In genomic region chr7:17663056-17663675, GRCh38 we compare ENCODE assay signal across 14 cellular contexts.
A peak's percentile ranks its signal among the peaks of the same experiment; 100 is the strongest.
DNase-seq lines count a peak whose midpoint lies in the region; ATAC-seq, FAIRE-seq and TF ChIP-seq lines count a peak whose summit lies in the region.
"Had no signal": no experiment of that assay in that cellular context is flagged by ENCODE, and none has a peak within 500 bp of the region (broad histone marks: within the 10 kb centered on the region; RNA-seq: fewer than 3 reads in every experiment).

No MANE protein-coding gene starts in this region.

- no peak for TF ChIP-seq CTCF in astrocyte (IDR thresholded peaks at IDR 0.05; ENCODE audit: insufficient read depth, low read depth, low read length)
- no peak for TF ChIP-seq CTCF in foreskin keratinocyte (conservative IDR thresholded peaks at IDR 0.05)
- no peak for TF ChIP-seq CTCF in smooth muscle cell (IDR thresholded peaks at IDR 0.05; ENCODE audit: borderline replicate concordance, insufficient read depth, poor library complexity, severe bottlenecking)
- no peak for TF ChIP-seq CTCF in mesothelial cell of epicardium (IDR thresholded peaks at IDR 0.05; ENCODE audit: unreplicated experiment)
- TF ChIP-seq CTCF in CD4-positive, alpha-beta T cell (IDR thresholded peaks at IDR 0.05) = no peak

- H3K9me3 Mint-ChIP-seq in astrocyte (ENCODE audit: unreplicated experiment) (no peaks in the 10 kb centered on the region), mesothelial cell of epicardium (peaks cover 17% of the 10 kb centered on the region)
- no peaks in the 10 kb centered on the region for H3K9me3 Mint-ChIP-seq in CD4-positive, alpha-beta T cell
- H3K9me3 Mint-ChIP-seq: activated CD4-positive, alpha-beta T cell treated with anti-CD3 and anti-CD28 coated beads, Interleukin-2, amount 10 ng/mL, durations not matched to agents 24 days and 14 days had no signal

- H3K4me1 ChIP-seq in astrocyte (ENCODE audit: insufficient read depth, low read length) = peaks cover 20% of the 10 kb centered on the region
- H3K4me1 ChIP-seq in foreskin keratinocyte = peaks cover 21% of the 10 kb centered on the region
- peaks cover 19% of the 10 kb centered on the region for H3K4me1 ChIP-seq in smooth muscle cell (ENCODE audit: low read depth)
- H3K4me1 ChIP-seq: right lobe of liver had no signal

- H3K9me3 ChIP-seq in astrocyte (ENCODE audit: insufficient read depth, low read depth, low read length) (no peaks in the 10 kb centered on the region), smooth muscle cell (replicated peaks; ENCODE audit: low read depth) (no peaks in the 10 kb centered on the region)
- H3K9me3 ChIP-seq in CD4-positive, alpha-beta T cell (ENCODE audit: control insufficient read depth, low read length) = no peaks in the 10 kb centered on the region
- H3K9me3 ChIP-seq: right lobe of liver had no signal

- DNase-seq in GM04504 (ENCODE audit: low read depth) = peak; percentile 90
- peak; percentile 92 for DNase-seq in astrocyte (ENCODE audit: low read depth)
- peak in 1 of 2 donors; percentile 88 for DNase-seq in foreskin keratinocyte
- DNase-seq in smooth muscle cell (lab: John Stamatoyannopoulos, UW; ENCODE audit: unreplicated experiment) = no peak
- no peak for DNase-seq in mesothelial cell of epicardium (ENCODE audit: low spot score in 2 of 2, unreplicated experiment in 2 of 2)
- no peak for DNase-seq in activated CD4-positive, alpha-beta T cell treated with anti-CD3 and anti-CD28 coated beads for 48 hours
- DNase-seq in CD4-positive, alpha-beta T cell = no peak
- DNase-seq: activated CD4-positive, alpha-beta T cell treated with anti-CD3 and anti-CD28 coated beads, Interleukin-2, amount 10 ng/mL, durations not matched to agents 24 days and 14 days; activated T-cell treated with anti-CD3 and anti-CD28 coated beads, Interleukin-2, amount 50 U/mL, for 48 hours; NCI-H1694 treated with DMSO at 0.1 percent for 48 hours; right lobe of liver; SW 1271 had no signal

- peak overlapping the region; percentile 64 for H3K9ac ChIP-seq in astrocyte (ENCODE audit: low read length)
- peak overlapping the region; percentile 92 for H3K9ac ChIP-seq in smooth muscle cell (ENCODE audit: low read depth)

- CTCF ChIA-PET in CD4-positive, alpha-beta T cell (lab: Charles Lee) = no interaction called here

- peaks cover 18% of the 10 kb centered on the region for H3F3A ChIP-seq in smooth muscle cell (ENCODE audit: low read depth)

- H2AFZ ChIP-seq in astrocyte (ENCODE audit: low read depth, low read length) = peak overlapping the region; percentile 48
- H2AFZ ChIP-seq in smooth muscle cell (ENCODE audit: low read depth) = no peak overlapping the region

- H3K27ac Mint-ChIP-seq in astrocyte (ENCODE audit: unreplicated experiment) (peak overlapping the region; percentile 8), mesothelial cell of epicardium (no peak overlapping the region)
- H3K27ac Mint-ChIP-seq in CD4-positive, alpha-beta T cell = no peak overlapping the region
- H3K27ac Mint-ChIP-seq: activated CD4-positive, alpha-beta T cell treated with anti-CD3 and anti-CD28 coated beads, Interleukin-2, amount 10 ng/mL, durations not matched to agents 24 days and 14 days had no signal

- H3K4me1 Mint-ChIP-seq in astrocyte (ENCODE audit: low read depth, unreplicated experiment) (peaks cover 20% of the 10 kb centered on the region), mesothelial cell of epicardium (peaks cover 25% of the 10 kb centered on the region)
- H3K4me1 Mint-ChIP-seq in CD4-positive, alpha-beta T cell (ENCODE audit: low read depth) = no peaks in the 10 kb centered on the region
- H3K4me1 Mint-ChIP-seq: activated CD4-positive, alpha-beta T cell treated with anti-CD3 and anti-CD28 coated beads, Interleukin-2, amount 10 ng/mL, durations not matched to agents 24 days and 14 days had no signal

- 25% methylated on average over 3 of the region's 3 CpGs for WGBS in smooth muscle cell (ENCODE audit: low lambda C conversion rate)

- POLR2A ChIA-PET in CD4-positive, alpha-beta T cell (lab: Charles Lee) = no interaction called here

- H3K27me3 Mint-ChIP-seq in astrocyte (ENCODE audit: low read depth, unreplicated experiment) (no peaks in the 10 kb centered on the region), mesothelial cell of epicardium (ENCODE audit: low read depth) (no peaks in the 10 kb centered on the region)
- H3K27me3 Mint-ChIP-seq in CD4-positive, alpha-beta T cell = peaks cover 4% of the 10 kb centered on the region
- H3K27me3 Mint-ChIP-seq: activated CD4-positive, alpha-beta T cell treated with anti-CD3 and anti-CD28 coated beads, Interleukin-2, amount 10 ng/mL, durations not matched to agents 24 days and 14 days had no signal

- H4K20me1 ChIP-seq in astrocyte (ENCODE audit: insufficient read depth, low read length) (no peaks in the 10 kb centered on the region), smooth muscle cell (ENCODE audit: low read depth) (no peaks in the 10 kb centered on the region)

- H3K4me3 ChIP-seq in astrocyte (ENCODE audit: insufficient read depth, low read depth, low read length) (no peak overlapping the region), smooth muscle cell (no peak overlapping the region)
- H3K4me3 ChIP-seq: cardiac muscle cell, right lobe of liver had no signal

- H3K4me3 Mint-ChIP-seq in astrocyte (ENCODE audit: unreplicated experiment) (no peak overlapping the region), mesothelial cell of epicardium (no peak overlapping the region)
- H3K4me3 Mint-ChIP-seq in CD4-positive, alpha-beta T cell = no peak overlapping the region
- H3K4me3 Mint-ChIP-seq: activated CD4-positive, alpha-beta T cell treated with anti-CD3 and anti-CD28 coated beads, Interleukin-2, amount 10 ng/mL, durations not matched to agents 24 days and 14 days had no signal

- intact Hi-C loops in CD4-positive, alpha-beta T cell (cut with DNase I, micrococcal nuclease) = no loop called here

- H3K4me2 ChIP-seq in astrocyte (ENCODE audit: low read length) = peak overlapping the region; percentile 59
- peak overlapping the region; percentile 73 for H3K4me2 ChIP-seq in smooth muscle cell

- H3K36me3 ChIP-seq in astrocyte (ENCODE audit: insufficient read depth, low read length) (no peaks in the 10 kb centered on the region), smooth muscle cell (ENCODE audit: low read depth) (no peaks in the 10 kb centered on the region)
- H3K36me3 ChIP-seq: cardiac muscle cell, right lobe of liver had no signal

- no peaks in the 10 kb centered on the region for H3K79me2 ChIP-seq in astrocyte (ENCODE audit: insufficient read depth, low read length)
- no peaks in the 10 kb centered on the region for H3K79me2 ChIP-seq in smooth muscle cell (ENCODE audit: low read depth)

- H3K27me3 ChIP-seq in astrocyte (ENCODE audit: insufficient read depth, low read length) (no peaks in the 10 kb centered on the region), foreskin keratinocyte (no peaks in the 10 kb centered on the region), smooth muscle cell (ENCODE audit: low read depth) (no peaks in the 10 kb centered on the region)
- no peaks in the 10 kb centered on the region for H3K27me3 ChIP-seq in CD4-positive, alpha-beta T cell (ENCODE audit: control insufficient read depth, insufficient read depth, low read length)
- H3K27me3 ChIP-seq: cardiac muscle cell, right lobe of liver had no signal

- peak overlapping the region; percentile 86 for H3K27ac ChIP-seq in astrocyte (ENCODE audit: low read depth, low read length)
- peak overlapping the region; percentile 87 for H3K27ac ChIP-seq in foreskin keratinocyte
- H3K27ac ChIP-seq in smooth muscle cell (ENCODE audit: low read depth) = peak overlapping the region; percentile 99
- no peak overlapping the region for H3K27ac ChIP-seq in CD4-positive, alpha-beta T cell (ENCODE audit: low read depth, low read length)
- H3K27ac ChIP-seq: cardiac muscle cell, right lobe of liver had no signal

- no peaks in the 10 kb centered on the region for H3K36me3 Mint-ChIP-seq in astrocyte (ENCODE audit: low read depth, unreplicated experiment)
- peaks cover under 1% of the 10 kb centered on the region for H3K36me3 Mint-ChIP-seq in mesothelial cell of epicardium
- no peaks in the 10 kb centered on the region for H3K36me3 Mint-ChIP-seq in CD4-positive, alpha-beta T cell (ENCODE audit: low read depth)

- peak; percentile 76 for FAIRE-seq in astrocyte (lab: Jason Lieb, UNC)

- ATAC-seq in foreskin keratinocyte (peak; percentile 57), HG03520 (IDR thresholded peaks at IDR 0.05; ENCODE audit: unreplicated experiment) (no peak)
- no peak for ATAC-seq in CD4-positive, alpha-beta T cell (ENCODE audit: poor library complexity)
- ATAC-seq: right lobe of liver had no signal

Comparison
In these comparisons a context has a peak if more than half of its experiments do, and no peak if none do; other contexts are left out.
1. DNase-seq: peak in GM04504 (single experiment) and astrocyte (single experiment); none in smooth muscle cell (single experiment), mesothelial cell of epicardium (0 of 2), activated CD4-positive, alpha-beta T cell treated with anti-CD3 and anti-CD28 coated beads for 48 hours (single experiment) and CD4-positive, alpha-beta T cell (0 of 10).